In genomic region chr9:101536938-101537337, GRCh38 we compare ENCODE assay signal across 14 cellular contexts. TPM values are rescaled to one million over a fixed set of nuclear protein-coding genes. Genes with fewer than 3 reads are reported as not detected.
A peak's percentile ranks its signal among the peaks of the same experiment; 100 is the strongest.
DNase-seq lines count a peak whose midpoint lies in the region; ATAC-seq and TF ChIP-seq lines count a peak whose summit lies in the region.
"Had no signal": no experiment of that assay in that cellular context is flagged by ENCODE, and none has a peak within 500 bp of the region (broad histone marks: within the 10 kb centered on the region; RNA-seq: fewer than 3 reads in every experiment).

No MANE protein-coding gene starts in this region.

- H3K9ac ChIP-seq in IMR-90 (ENCODE audit: low read depth, low read length): no peak overlapping the region

- no peaks in the 10 kb centered on the region for H3K9me3 Mint-ChIP-seq in activated CD8-positive, alpha-beta T cell treated with anti-CD3 and anti-CD28 coated beads, Interleukin-2, amount 10 ng/mL, durations not matched to agents 7 days and 5 days (ENCODE audit: insufficient read depth)
- H3K9me3 Mint-ChIP-seq: effector memory CD8-positive, alpha-beta T cell; T-helper 1 cell treated with Interleukin-12 subunit alpha and Interleukin-12 subunit beta and Interleukin-4 antibody, amounts not matched to agents 30 μg/mL and 1 μg/mL, for 36 hours had no signal

- peaks cover 12% of the 10 kb centered on the region for H3K36me3 Mint-ChIP-seq in activated CD8-positive, alpha-beta T cell treated with anti-CD3 and anti-CD28 coated beads, Interleukin-2, amount 10 ng/mL, durations not matched to agents 7 days and 5 days (ENCODE audit: low read depth)

- H3K23ac ChIP-seq in IMR-90 (ENCODE audit: low read depth, low read length): no peak overlapping the region

- H3K79me1 ChIP-seq in IMR-90 (ENCODE audit: low read depth in 1 of 2, low read length in 2 of 2): peaks cover 17 to 35% of the 10 kb centered on the region in 2 experiments

- H3K27ac ChIP-seq in IMR-90 (ENCODE audit: insufficient read depth, low read length) (peak overlapping the region; percentile 39; the same call in 1 of the 2 replicates), WERI-Rb-1 (no peak overlapping the region), aorta (ENCODE audit: low read depth in 1 of 2, low read length in 2 of 2) (no peak overlapping the region)

- H3K27ac Mint-ChIP-seq in activated CD8-positive, alpha-beta T cell treated with anti-CD3 and anti-CD28 coated beads, Interleukin-2, amount 10 ng/mL, durations not matched to agents 7 days and 5 days: no peak overlapping the region
- H3K27ac Mint-ChIP-seq: effector memory CD8-positive, alpha-beta T cell; T-helper 1 cell treated with Interleukin-12 subunit alpha and Interleukin-12 subunit beta and Interleukin-4 antibody, amounts not matched to agents 30 μg/mL and 1 μg/mL, for 36 hours had no signal

- H3K14ac ChIP-seq in IMR-90 (replicated peaks; ENCODE audit: low read depth, low read length): no peak overlapping the region

- H2AK9ac ChIP-seq in IMR-90 (replicated peaks; ENCODE audit: low read depth, low read length, poor library complexity): no peak overlapping the region

- H2BK120ac ChIP-seq in IMR-90 (ENCODE audit: low read depth, low read length): no peak overlapping the region

- H3K4me2 ChIP-seq in IMR-90 (ENCODE audit: low read depth, low read length): no peak overlapping the region

- H3K36me3 ChIP-seq in IMR-90 (ENCODE audit: control insufficient read depth, insufficient read depth, low read length) (peaks cover 17% of the 10 kb centered on the region), WERI-Rb-1 (peaks cover 56% of the 10 kb centered on the region), aorta (ENCODE audit: control insufficient read depth in 1 of 2, insufficient read depth in 2 of 2, low read length in 1 of 2) (peaks cover 0 to 2% of the 10 kb centered on the region in 2 donors)

- H3K4me3 ChIP-seq in IMR-90 (ENCODE audit: insufficient read depth, low read depth, low read length) (no peak overlapping the region), WERI-Rb-1 (ENCODE audit: low read depth, low read length) (no peak overlapping the region), aorta (ENCODE audit: low read length in 2 of 2) (no peak overlapping the region)

- H4K20me1 ChIP-seq in IMR-90 (ENCODE audit: insufficient read depth, low read length): peaks cover 6% of the 10 kb centered on the region; the same call in 1 of the 2 replicates

- intact Hi-C loops in IMR-90 (cut with micrococcal nuclease): no loop called here
- intact Hi-C loops in aorta (cut with DNase I): no loop called here

- TF ChIP-seq RAD21 in IMR-90 (IDR thresholded peaks at IDR 0.05; ENCODE audit: low read length): no peak

- H3K4me1 Mint-ChIP-seq in activated CD8-positive, alpha-beta T cell treated with anti-CD3 and anti-CD28 coated beads, Interleukin-2, amount 10 ng/mL, durations not matched to agents 7 days and 5 days (ENCODE audit: low read depth): peaks cover 25% of the 10 kb centered on the region

- H3K9me1 ChIP-seq in IMR-90 (ENCODE audit: insufficient read depth, low read length): peaks cover 4% of the 10 kb centered on the region; the same call in 1 of the 2 replicates

- CTCF ChIA-PET in IMR-90 (lab: Yijun Ruan, JAX): interaction anchor here (1.1 to 1.2 kb wide), 2 partner anchors 13 to 78 kb away, joined by 3 read pairs; no protein-coding TSS in a partner anchor
- CTCF ChIA-PET in activated CD8-positive, alpha-beta T cell treated with anti-CD3 and anti-CD28 coated beads, Interleukin-2, amount 10 ng/mL, durations not matched to agents 7 days and 5 days (lab: Charles Lee): interaction anchor here (0.7 kb wide), 1 partner anchor 30 kb away, joined by 3 read pairs; no protein-coding TSS in a partner anchor

- H4K8ac ChIP-seq in IMR-90 (ENCODE audit: low read depth in 2 of 2, low read length in 2 of 2): no peak overlapping the region

- H4K5ac ChIP-seq in IMR-90 (ENCODE audit: low read depth, low read length): no peak overlapping the region

- no peaks in the 10 kb centered on the region for H3K9me3 ChIP-seq in IMR-90 (ENCODE audit: control insufficient read depth, insufficient read depth, low read length)
- H3K9me3 ChIP-seq in WERI-Rb-1 (ENCODE audit: severe bottlenecking): no peaks in the 10 kb centered on the region
- no peaks in the 10 kb centered on the region for H3K9me3 ChIP-seq in aorta (ENCODE audit: control insufficient read depth, low read length)

- ATAC-seq in IMR-90 (ENCODE audit: low read depth) (no peak), GM21528 (IDR thresholded peaks at IDR 0.05; ENCODE audit: low FRiP score, unreplicated experiment) (no peak), aorta (ENCODE audit: low FRiP score) (no peak)
- no peak for ATAC-seq in activated CD8-positive, alpha-beta T cell treated with anti-CD3 and anti-CD28 coated beads, Interleukin-2, amount 10 ng/mL, durations not matched to agents 7 days and 5 days
- ATAC-seq: effector memory CD8-positive, alpha-beta T cell had no signal

- H3K18ac ChIP-seq in IMR-90 (ENCODE audit: low read depth, low read length): no peak overlapping the region

- H2AFZ ChIP-seq in IMR-90 (replicated peaks; ENCODE audit: low read length, poor library complexity): no peak overlapping the region

- no peaks in the 10 kb centered on the region for H3K27me3 ChIP-seq in IMR-90 (ENCODE audit: control insufficient read depth, insufficient read depth, low read length)
- H3K27me3 ChIP-seq in WERI-Rb-1 (ENCODE audit: insufficient read depth, low read depth, severe bottlenecking): no peaks in the 10 kb centered on the region
- H3K27me3 ChIP-seq in aorta (ENCODE audit: control insufficient read depth in 1 of 2, insufficient read depth in 2 of 2, low read length in 1 of 2): no peaks in the 10 kb centered on the region

- TF ChIP-seq CTCF in IMR-90 (conservative IDR thresholded peaks at IDR 0.05; ENCODE audit: low read depth, low read length): no peak
- TF ChIP-seq CTCF in WERI-Rb-1 (IDR thresholded peaks at IDR 0.05; ENCODE audit: low read depth, low read length): no peak

- no peaks in the 10 kb centered on the region for H3K27me3 Mint-ChIP-seq in activated CD8-positive, alpha-beta T cell treated with anti-CD3 and anti-CD28 coated beads, Interleukin-2, amount 10 ng/mL, durations not matched to agents 7 days and 5 days (ENCODE audit: low read depth)
- H3K27me3 Mint-ChIP-seq: effector memory CD8-positive, alpha-beta T cell had no signal

- H2BK20ac ChIP-seq in IMR-90 (ENCODE audit: low read depth, low read length): no peak overlapping the region

- H3K56ac ChIP-seq in IMR-90 (ENCODE audit: extremely low read depth, insufficient read depth, low read length): 0 out of 2 replicates have a peak overlapping the region, but pooled peaks have one; percentile 11

- dilution Hi-C loops in IMR-90 (cut with HindIII; ENCODE audit: low sequenced_read_pairs, unreplicated experiment): no loop called here

- TF ChIP-seq POLR2A in IMR-90 (IDR thresholded peaks at IDR 0.05; ENCODE audit: low read depth, low read length): no peak

- H3K4me3 Mint-ChIP-seq in activated CD8-positive, alpha-beta T cell treated with anti-CD3 and anti-CD28 coated beads, Interleukin-2, amount 10 ng/mL, durations not matched to agents 7 days and 5 days: no peak overlapping the region
- H3K4me3 Mint-ChIP-seq: effector memory CD8-positive, alpha-beta T cell; T-helper 1 cell treated with Interleukin-12 subunit alpha and Interleukin-12 subunit beta and Interleukin-4 antibody, amounts not matched to agents 30 μg/mL and 1 μg/mL, for 36 hours had no signal

- peaks cover 1% of the 10 kb centered on the region for H3K4me1 ChIP-seq in IMR-90 (ENCODE audit: control insufficient read depth, insufficient read depth, low read length)
- H3K4me1 ChIP-seq in aorta (ENCODE audit: control insufficient read depth in 1 of 2, insufficient read depth in 2 of 2, low read length in 2 of 2): peaks cover 0 to 3% of the 10 kb centered on the region in 2 donors

- H4K91ac ChIP-seq in IMR-90 (ENCODE audit: insufficient read depth, low read depth, low read length): no peak overlapping the region

- no peak overlapping the region for H2BK15ac ChIP-seq in IMR-90 (ENCODE audit: low read depth, low read length)

- peak; percentile 53 for DNase-seq in EH (ENCODE audit: low read depth)
- DNase-seq in IMR-90: peak; percentile 51
- DNase-seq in activated CD8-positive, alpha-beta T cell treated with anti-CD3 and anti-CD28 coated beads, Interleukin-2, amount 10 ng/mL, durations not matched to agents 7 days and 5 days: peak; percentile 52
- DNase-seq in islet precursor cell: peak; percentile 67
- no peak for DNase-seq in WERI-Rb-1
- no peak for DNase-seq in aorta
- no peak for DNase-seq in NCI-H2107 treated with DMSO at 0.1 percent for 48 hours (lab: John Stamatoyannopoulos, UW; ENCODE audit: unreplicated experiment)
- DNase-seq: effector memory CD8-positive, alpha-beta T cell; GOT3; kidney; NCI-H226 had no signal

- in situ Hi-C loops in IMR-90 (cut with MboI; ENCODE audit: low sequenced_read_pairs): no loop called here

- H2AK5ac ChIP-seq in IMR-90 (ENCODE audit: low read depth, low read length): no peak overlapping the region

- 71% methylated on average over 1 of the region's 2 CpGs; no CpG with 5 or more reads in 1 of the 2 experiments for WGBS in IMR-90 (ENCODE audit: extremely low coverage in 2 of 2, insufficient read length in 1 of 2), 2 experiments
- WGBS in aorta, 2 donors: 87 to 90% methylated on average over 2 of the region's 2 CpGs

- H2BK5ac ChIP-seq in IMR-90 (ENCODE audit: low read depth, low read length, poor library complexity, severe bottlenecking): no peak overlapping the region

- no peak overlapping the region for H3K4ac ChIP-seq in IMR-90 (ENCODE audit: low read depth, low read length)

- no TSS peak for BruUV-seq in IMR-90 (replicated peaks; lab: Mats Ljungman, UMichigan)

- POLR2A ChIA-PET in IMR-90 (lab: Charles Lee; ENCODE audit: unreplicated experiment): no interaction called here
- POLR2A ChIA-PET in activated CD8-positive, alpha-beta T cell treated with anti-CD3 and anti-CD28 coated beads, Interleukin-2, amount 10 ng/mL, durations not matched to agents 7 days and 5 days (lab: Charles Lee): no interaction called here

TF ChIP-seq in IMR-90, 13 proteins besides CTCF, POLR2A, EP300 and RAD21 (continues in another document):
- no peak for TF ChIP-seq NFE2L2 (IDR thresholded peaks at IDR 0.05; ENCODE audit: low read depth, low read length)

RNA-seq across cellular contexts. Expression of gene RNF20, which starts 3.3 kb away (rescaled TPM):
- total RNA-seq in IMR-90 (2012; rRNA removed) (21.3 and 30.8 TPM in 2 replicates), aorta (10 to 100 TPM; 41.3 to 48.1 TPM)
- polyA plus RNA-seq in IMR-90 (2012; rRNA removed) (10.1 and 13.7 TPM in 2 replicates), aorta (10 to 100 TPM; 11.0 to 24.0 TPM)
- polyA plus RNA-seq in IMR-90 (2012; cell fraction: cytosol; rRNA removed): 2.0 and 4.0 TPM in 2 replicates
- 1.3 and 8.6 TPM in 2 replicates for polyA plus RNA-seq in IMR-90 (2012; cell fraction: nucleus; rRNA removed; ENCODE audit: low replicate concordance)
- 10 to 100 TPM; 39.9 to 41.3 TPM for total RNA-seq in activated CD8-positive, alpha-beta T cell treated with anti-CD3 and anti-CD28 coated beads, Interleukin-2, amount 10 ng/mL, durations not matched to agents 7 days and 5 days

RNA-seq across cellular contexts. Expression of gene PPP3R2, which starts 57.8 kb away (rescaled TPM):
- total RNA-seq in IMR-90 (2012; rRNA removed): not detected in 2 replicates
- polyA plus RNA-seq in IMR-90 (2012; rRNA removed): not detected in 2 replicates
- not detected in 2 replicates for polyA plus RNA-seq in IMR-90 (2012; cell fraction: cytosol; rRNA removed)
- polyA plus RNA-seq in IMR-90 (2012; cell fraction: nucleus; rRNA removed; ENCODE audit: low replicate concordance): not detected in 2 replicates
- total RNA-seq in activated CD8-positive, alpha-beta T cell treated with anti-CD3 and anti-CD28 coated beads, Interleukin-2, amount 10 ng/mL, durations not matched to agents 7 days and 5 days: not detected
- not detected for total RNA-seq in aorta
- not detected for polyA plus RNA-seq in aorta
- total RNA-seq: kidney, posterior vena cava had no signal

Comparison
In these comparisons a context has a peak if more than half of its experiments do, and no peak if none do; other contexts are left out.
1. DNase-seq: peak in EH (single experiment), IMR-90 (single experiment), activated CD8-positive, alpha-beta T cell treated with anti-CD3 and anti-CD28 coated beads, Interleukin-2, amount 10 ng/mL, durations not matched to agents 7 days and 5 days (single experiment) and islet precursor cell (single experiment); none in WERI-Rb-1 (single experiment), aorta (0 of 2) and NCI-H2107 treated with DMSO at 0.1 percent for 48 hours (single experiment).